In genomic region chr1:59212715-59213114, GRCh38 we compare ENCODE assay signal across 23 cellular contexts.
"Had no signal": no experiment of that assay in that cellular context is flagged by ENCODE, and none has a peak within 500 bp of the region (broad histone marks: within the 10 kb centered on the region; RNA-seq: fewer than 3 reads in every experiment).

No MANE protein-coding gene starts in this region.

- DNase-seq: activated B cell treated with CpG ODN at 0.5 μM for 24 hours; activated CD4-positive, alpha-beta T cell treated with anti-CD3 and anti-CD28 coated beads for 1 hour; activated CD4-positive, alpha-beta T cell treated with anti-CD3 and anti-CD28 coated beads, Interleukin-2, amount 10 ng/mL, durations not matched to agents 24 days and 14 days; activated CD4-positive, alpha-beta T cell treated with anti-CD3 and anti-CD28 coated beads, Interleukin-2, amount 50 U/mL, for 48 hours; activated CD8-positive, alpha-beta memory T cell treated with anti-CD3 and anti-CD28 coated beads, Interleukin-2, amount 10 ng/mL, durations not matched to agents 7 days and 5 days; activated effector memory CD4-positive, alpha-beta T cell treated with Interleukin-2 at 50 U/mL for 16 hours; activated naive CD4-positive, alpha-beta T cell; activated T-cell treated with anti-CD3 and anti-CD28 coated beads, Interleukin-2, amount 50 U/mL, for 24 hours; NCI-H1092; NCI-H1417; NCI-H1930; NCI-H345; NCI-H510A; NCI-H69; PC-3; SIG-M5; T-helper 17 cell; T1000 had no signal

- H3K27ac Mint-ChIP-seq: activated CD4-positive, alpha-beta T cell treated with anti-CD3 and anti-CD28 coated beads, Interleukin-2, amount 10 ng/mL, durations not matched to agents 24 days and 14 days; activated CD8-positive, alpha-beta memory T cell treated with anti-CD3 and anti-CD28 coated beads, Interleukin-2, amount 10 ng/mL, durations not matched to agents 7 days and 5 days; activated naive CD4-positive, alpha-beta T cell treated with anti-CD3 and anti-CD28 coated beads, Interleukin-2, amount 50 U/mL, for 24 hours; activated T-cell treated with anti-CD3 and anti-CD28 coated beads, Interleukin-2, amount 50 U/mL, for 24 hours; activated T-helper 1 cell treated with anti-CD3 and anti-CD28 coated beads, Interleukin-12 subunit alpha, Interleukin-12 subunit beta, Interleukin-2, Interleukin-4 antibody, amounts not matched to agents 30 ng/mL and 10 ng/mL and 1 ng/mL, durations not matched to agents 14 hours and 24 hours and 36 hours; brain; T-helper 17 cell had no signal

- H3K27me3 Mint-ChIP-seq: activated B cell treated with CpG ODN at 0.5 μM for 24 hours; activated naive CD4-positive, alpha-beta T cell treated with anti-CD3 and anti-CD28 coated beads, Interleukin-2, amount 50 U/mL, for 24 hours; activated T-cell treated with anti-CD3 and anti-CD28 coated beads, Interleukin-2, amount 50 U/mL, for 24 hours; brain; T-helper 17 cell had no signal

- ATAC-seq: activated CD8-positive, alpha-beta memory T cell treated with anti-CD3 and anti-CD28 coated beads, Interleukin-2, amount 10 ng/mL, durations not matched to agents 7 days and 5 days; PC-3; T-helper 17 cell had no signal

- H3K4me1 Mint-ChIP-seq: activated B cell treated with CpG ODN at 0.5 μM for 24 hours; activated CD8-positive, alpha-beta memory T cell treated with anti-CD3 and anti-CD28 coated beads, Interleukin-2, amount 10 ng/mL, durations not matched to agents 7 days and 5 days; activated naive CD4-positive, alpha-beta T cell treated with anti-CD3 and anti-CD28 coated beads, Interleukin-2, amount 50 U/mL, for 24 hours; T-helper 17 cell had no signal

- H3K4me3 Mint-ChIP-seq: activated B cell treated with CpG ODN at 0.5 μM for 24 hours; activated CD4-positive, alpha-beta T cell treated with anti-CD3 and anti-CD28 coated beads, Interleukin-2, amount 10 ng/mL, durations not matched to agents 24 days and 14 days; activated CD8-positive, alpha-beta memory T cell treated with anti-CD3 and anti-CD28 coated beads, Interleukin-2, amount 10 ng/mL, durations not matched to agents 7 days and 5 days; activated naive CD4-positive, alpha-beta T cell treated with anti-CD3 and anti-CD28 coated beads, Interleukin-2, amount 50 U/mL, for 24 hours; activated T-cell treated with anti-CD3 and anti-CD28 coated beads, Interleukin-2, amount 50 U/mL, for 24 hours; activated T-helper 1 cell treated with anti-CD3 and anti-CD28 coated beads, Interleukin-12 subunit alpha, Interleukin-12 subunit beta, Interleukin-2, Interleukin-4 antibody, amounts not matched to agents 30 ng/mL and 10 ng/mL and 1 ng/mL, durations not matched to agents 14 hours and 24 hours and 36 hours; brain; T-helper 17 cell had no signal

- H3K36me3 ChIP-seq: cardiac muscle cell had no signal

- H3K4me3 ChIP-seq: cardiac muscle cell had no signal

- H3K27me3 ChIP-seq: cardiac muscle cell had no signal

- H3K27ac ChIP-seq: cardiac muscle cell, KMS-11 had no signal
